ENCODE assay signal across 8 cellular contexts in the genomic region with DNA sequence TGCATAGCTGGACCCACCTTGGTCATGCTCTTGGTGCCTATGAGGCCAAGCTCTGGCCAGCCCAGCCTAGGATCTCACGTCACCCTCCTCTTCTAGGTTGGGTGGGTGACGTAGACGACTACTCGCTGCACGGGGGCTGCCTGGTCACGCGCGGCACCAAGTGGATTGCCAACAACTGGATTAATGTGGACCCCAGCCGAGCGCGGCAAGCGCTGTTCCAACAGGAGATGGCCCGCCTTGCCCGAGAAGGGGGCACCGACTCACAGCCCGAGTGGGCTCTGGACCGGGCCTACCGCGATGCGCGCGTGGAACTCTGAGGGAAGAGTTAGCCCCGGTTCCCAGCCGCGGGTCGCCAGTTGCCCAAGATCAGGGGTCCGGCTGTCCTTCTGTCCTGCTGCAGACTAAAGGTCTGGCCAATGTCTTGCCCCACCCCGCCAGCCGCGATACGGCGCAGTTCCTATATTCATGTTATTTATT. TPM values are rescaled to one million over a fixed set of nuclear protein-coding genes. Genes with fewer than 3 reads are reported as not detected.
DNase-seq lines count a peak whose midpoint lies in the region; ATAC-seq and TF ChIP-seq lines count a peak whose summit lies in the region.

No MANE protein-coding gene starts in this region.

- peaks cover 35% of the 10 kb centered on the region for H4K20me1 ChIP-seq in SK-N-SH (ENCODE audit: insufficient read depth)

- CTCF ChIA-PET in SK-N-SH (lab: Yijun Ruan, JAX): interaction anchor here (0.8 to 4.4 kb wide), 11 partner anchors 8 to 323 kb away, joined by 3 to 39 read pairs (median 9); a partner anchor contains a TSS

- H3K4me3 ChIP-seq in cardiac muscle cell (peak overlapping the region; percentile 84), SK-N-SH (ENCODE audit: low read depth in 2 of 2, low read length in 1 of 2) (peak overlapping the region; percentile 78 to 97), esophagus squamous epithelium (peak overlapping the region; percentile 46 to 90 (median 66))

- H3K36me3 Mint-ChIP-seq in natural killer cell: no peaks in the 10 kb centered on the region

- no peaks in the 10 kb centered on the region for H3K9me3 ChIP-seq in cardiac muscle cell (ENCODE audit: low read depth)
- H3K9me3 ChIP-seq in SK-N-SH: no peaks in the 10 kb centered on the region
- H3K9me3 ChIP-seq in esophagus squamous epithelium: no peaks in the 10 kb centered on the region

- peak overlapping the region; percentile 100 for H3K9ac ChIP-seq in SK-N-SH

- peak overlapping the region; percentile 77 for H3K27ac ChIP-seq in cardiac muscle cell
- peak overlapping the region; percentile 92 to 96 for H3K27ac ChIP-seq in SK-N-SH (ENCODE audit: low read depth in 2 of 2, low read length in 1 of 2)
- H3K27ac ChIP-seq in esophagus squamous epithelium: peak overlapping the region; percentile 84 to 98 (median 94)

- peaks cover 21 to 24% of the 10 kb centered on the region in 2 donors for H3K4me1 Mint-ChIP-seq in natural killer cell

- no peak for TF ChIP-seq EP300 in SK-N-SH (IDR thresholded peaks at IDR 0.05; ENCODE audit: borderline replicate concordance in 1 of 2, low read depth in 1 of 2, low read length in 1 of 2)

- H3K4me1 ChIP-seq in cardiac muscle cell (ENCODE audit: low read depth): no peaks in the 10 kb centered on the region
- H3K4me1 ChIP-seq in SK-N-SH (ENCODE audit: control insufficient read depth in 1 of 2, insufficient read depth in 2 of 2, low read depth in 1 of 2, low read length in 1 of 2): peaks cover 0 to 21% of the 10 kb centered on the region in 2 experiments; a peak in 2 of 4 replicates
- peaks cover 7 to 37% (median 13%) of the 10 kb centered on the region in 3 donors for H3K4me1 ChIP-seq in esophagus squamous epithelium

- no peaks in the 10 kb centered on the region for H3K9me2 ChIP-seq in SK-N-SH

- DNase-seq in cardiac muscle cell (ENCODE audit: low read depth in 1 of 2, low spot score in 1 of 2) (peak; percentile 27 to 72), Right ventricle myocardium inferior (ENCODE audit: missing footprints) (no peak), SK-N-SH (peak; percentile 49), esophagus squamous epithelium (lab: John Stamatoyannopoulos, UW) (no peak), natural killer cell (peak; percentile 39), NCI-H2171 (lab: John Stamatoyannopoulos, UW) (no peak)

- H3K27me3 ChIP-seq in cardiac muscle cell (no peaks in the 10 kb centered on the region), SK-N-SH (ENCODE audit: insufficient read depth) (no peaks in the 10 kb centered on the region), esophagus squamous epithelium (no peaks in the 10 kb centered on the region)

- TF ChIP-seq RAD21 in SK-N-SH (IDR thresholded peaks at IDR 0.05; ENCODE audit: low read length): no peak

- POLR2A ChIA-PET in SK-N-SH (lab: Yijun Ruan, JAX): interaction anchor here (0.5 to 4.4 kb wide), 14 partner anchors 10 to 343 kb away, joined by 3 to 80 read pairs (median 7); a partner anchor contains a TSS

- H3K36me3 ChIP-seq in cardiac muscle cell (no peaks in the 10 kb centered on the region), SK-N-SH (replicated peaks in 1 of 2; ENCODE audit: control insufficient read depth in 1 of 2, insufficient read depth in 2 of 2, low read length in 1 of 2) (peaks cover 4% of the 10 kb centered on the region in 2 experiments), esophagus squamous epithelium (peaks cover 0 to 17% (median 0%) of the 10 kb centered on the region in 3 donors)

- intact Hi-C loops in Right ventricle myocardium inferior (cut with DNase I) (no loop called here), esophagus squamous epithelium (cut with DNase I) (no loop called here), natural killer cell (cut with micrococcal nuclease) (loop anchor here (1.0 to 5.0 kb wide), 4 partner anchors 15 to 89 kb away; a partner anchor contains a TSS)

- no peaks in the 10 kb centered on the region for H3K9me3 Mint-ChIP-seq in natural killer cell

- H3F3A ChIP-seq in SK-N-SH (replicated peaks; ENCODE audit: insufficient read depth): peaks cover 3% of the 10 kb centered on the region

- peak overlapping the region; percentile 98 to 99 for H3K27ac Mint-ChIP-seq in natural killer cell

- peak overlapping the region; percentile 77 for H2AFZ ChIP-seq in SK-N-SH (ENCODE audit: low read depth)

- peak overlapping the region; percentile 100 for H3K4me2 ChIP-seq in SK-N-SH

- TF ChIP-seq POLR2A in esophagus squamous epithelium (IDR thresholded peaks at IDR 0.05): no peak

- peaks cover 52% of the 10 kb centered on the region for H3K79me2 ChIP-seq in SK-N-SH (ENCODE audit: insufficient read depth)

- ATAC-seq in Right ventricle myocardium inferior: no peak
- ATAC-seq in natural killer cell: no peak
- no peak for ATAC-seq in GM18867 (IDR thresholded peaks at IDR 0.05; ENCODE audit: unreplicated experiment)
- no peak for ATAC-seq in GM18520 (IDR thresholded peaks at IDR 0.05; ENCODE audit: unreplicated experiment)

- H3K27me3 Mint-ChIP-seq in natural killer cell (ENCODE audit: low read depth in 2 of 2): no peaks in the 10 kb centered on the region

- TF ChIP-seq CTCF in cardiac muscle cell (IDR thresholded peaks at IDR 0.05; ENCODE audit: low read depth, low read length) (no peak), SK-N-SH (IDR thresholded peaks at IDR 0.05) (no peak), esophagus squamous epithelium (IDR thresholded peaks at IDR 0.05) (no peak), natural killer cell (IDR thresholded peaks at IDR 0.05) (no peak)

- WGBS in SK-N-SH (ENCODE audit: low lambda C conversion rate): 7% methylated on average over 7 of the region's 32 CpGs
- 2 to 7% methylated on average over 4 to 11 of the region's 32 CpGs for WGBS in esophagus squamous epithelium, 2 donors

- H3K4me3 Mint-ChIP-seq in natural killer cell: peak overlapping the region; percentile 100

TF ChIP-seq in SK-N-SH, 30 proteins besides CTCF, POLR2A, EP300 and RAD21 (continues in another document):
- TF ChIP-seq, protein P1, sequence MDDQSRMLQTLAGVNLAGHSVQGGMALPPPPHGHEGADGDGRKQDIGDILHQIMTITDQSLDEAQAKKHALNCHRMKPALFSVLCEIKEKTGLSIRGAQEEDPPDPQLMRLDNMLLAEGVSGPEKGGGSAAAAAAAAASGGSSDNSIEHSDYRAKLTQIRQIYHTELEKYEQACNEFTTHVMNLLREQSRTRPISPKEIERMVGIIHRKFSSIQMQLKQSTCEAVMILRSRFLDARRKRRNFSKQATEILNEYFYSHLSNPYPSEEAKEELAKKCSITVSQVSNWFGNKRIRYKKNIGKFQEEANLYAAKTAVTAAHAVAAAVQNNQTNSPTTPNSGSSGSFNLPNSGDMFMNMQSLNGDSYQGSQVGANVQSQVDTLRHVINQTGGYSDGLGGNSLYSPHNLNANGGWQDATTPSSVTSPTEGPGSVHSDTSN (IDR thresholded peaks at IDR 0.05): no peak
- TF ChIP-seq POLR2AphosphoS5 (IDR thresholded peaks at IDR 0.05; ENCODE audit: low read depth, low read length) (no peak), EZH2phosphoT487 (IDR thresholded peaks at IDR 0.05; ENCODE audit: borderline replicate concordance, low read depth) (no peak), FOXM1 (IDR thresholded peaks at IDR 0.05; ENCODE audit: low read depth) (no peak), SIN3A (IDR thresholded peaks at IDR 0.05; ENCODE audit: borderline replicate concordance, low read depth, low read length) (no peak), GABPA (IDR thresholded peaks at IDR 0.05; ENCODE audit: low read depth) (no peak)
- TF ChIP-seq, protein P2, sequence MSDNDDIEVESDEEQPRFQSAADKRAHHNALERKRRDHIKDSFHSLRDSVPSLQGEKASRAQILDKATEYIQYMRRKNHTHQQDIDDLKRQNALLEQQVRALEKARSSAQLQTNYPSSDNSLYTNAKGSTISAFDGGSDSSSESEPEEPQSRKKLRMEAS (IDR thresholded peaks at IDR 0.05; ENCODE audit: low read depth): no peak

RNA-seq across cellular contexts. Expression of a gene that starts 0.6 kb away (rescaled TPM):
- total RNA-seq in cardiac muscle cell (176 and 223 TPM in 2 replicates), Right ventricle myocardium inferior (83.3 TPM), esophagus squamous epithelium (10 to 100 TPM; 27.4 to 78.0 (median 37.6) TPM), natural killer cell (100 to 1,000 TPM; 113 to 167 (median 129) TPM)
- polyA plus RNA-seq in cardiac muscle cell (276 and 277 TPM in 2 replicates), SK-N-SH (2012; rRNA removed) (230 and 277 TPM in 2 replicates)
- polyA plus RNA-seq in SK-N-SH (2012; cell fraction: cytosol; rRNA removed): 65.3 and 95.1 TPM in 2 replicates
- polyA plus RNA-seq in SK-N-SH (2012; cell fraction: nucleus; rRNA removed): 1,525 and 1,565 TPM in 2 replicates

RNA-seq across cellular contexts. Expression of a gene that starts 11.8 kb away (rescaled TPM):
- total RNA-seq in cardiac muscle cell (78.0 and 81.0 TPM in 2 replicates), Right ventricle myocardium inferior (9.0 TPM), esophagus squamous epithelium (10 to 100 TPM; 34.4 to 42.4 (median 37.1) TPM), natural killer cell (10 to 100 TPM; 16.8 to 20.1 (median 18.0) TPM)
- polyA plus RNA-seq in cardiac muscle cell (54.6 and 96.2 TPM in 2 replicates), SK-N-SH (2012; rRNA removed) (82.7 and 99.4 TPM in 2 replicates)
- polyA plus RNA-seq in SK-N-SH (2012; cell fraction: cytosol; rRNA removed): 42.3 and 58.1 TPM in 2 replicates
- 371 and 402 TPM in 2 replicates for polyA plus RNA-seq in SK-N-SH (2012; cell fraction: nucleus; rRNA removed)

RNA-seq across cellular contexts. Expression of a gene that starts 15.3 kb away (rescaled TPM):
- total RNA-seq in cardiac muscle cell: 217 and 361 TPM in 2 replicates
- 280 and 310 TPM in 2 replicates for polyA plus RNA-seq in cardiac muscle cell
- total RNA-seq in Right ventricle myocardium inferior: 157 TPM
- 85.3 and 104 TPM in 2 replicates for polyA plus RNA-seq in SK-N-SH (2012; rRNA removed)
- polyA plus RNA-seq in SK-N-SH (2012; cell fraction: cytosol; rRNA removed): 48.3 and 76.9 TPM in 2 replicates
- polyA plus RNA-seq in SK-N-SH (2012; cell fraction: nucleus; rRNA removed): 36.4 and 46.2 TPM in 2 replicates
- total RNA-seq in esophagus squamous epithelium: 10 to 100 TPM; 50.8 to 88.1 (median 54.1) TPM
- total RNA-seq in natural killer cell: 10 to 100 TPM; 51.0 to 72.9 (median 66.1) TPM

RNA-seq across cellular contexts. Expression of a gene that starts 16.6 kb away (rescaled TPM):
- total RNA-seq in cardiac muscle cell (63.3 and 76.5 TPM in 2 replicates), Right ventricle myocardium inferior (25.5 TPM), esophagus squamous epithelium (10 to 100 TPM in 3 of 4 donors, 1 to 10 TPM in 1; 5.7 to 28.1 (median 16.7) TPM), natural killer cell (10 to 100 TPM; 28.8 to 31.3 (median 30.6) TPM)
- polyA plus RNA-seq in cardiac muscle cell (60.4 and 84.7 TPM in 2 replicates), SK-N-SH (2012; rRNA removed) (21.0 and 21.4 TPM in 2 replicates)
- polyA plus RNA-seq in SK-N-SH (2012; cell fraction: cytosol; rRNA removed): 7.5 and 11.8 TPM in 2 replicates
- 83.7 and 101 TPM in 2 replicates for polyA plus RNA-seq in SK-N-SH (2012; cell fraction: nucleus; rRNA removed)

RNA-seq across cellular contexts. Expression of a gene that starts 22.6 kb away (rescaled TPM):
- total RNA-seq in cardiac muscle cell (155 and 186 TPM in 2 replicates), Right ventricle myocardium inferior (64.3 TPM), esophagus squamous epithelium (100 to 1,000 TPM; 123 to 278 (median 200) TPM), natural killer cell (10 to 100 TPM; 45.6 to 85.7 (median 50.0) TPM)
- polyA plus RNA-seq in cardiac muscle cell (118 and 179 TPM in 2 replicates), SK-N-SH (2012; rRNA removed) (305 and 346 TPM in 2 replicates)
- 247 and 282 TPM in 2 replicates for polyA plus RNA-seq in SK-N-SH (2012; cell fraction: cytosol; rRNA removed)
- polyA plus RNA-seq in SK-N-SH (2012; cell fraction: nucleus; rRNA removed): 502 and 507 TPM in 2 replicates

Comparison
In these comparisons a context has a peak if more than half of its experiments do, and no peak if none do; other contexts are left out.
1. DNase-seq: peak in cardiac muscle cell (2 of 2), SK-N-SH (single experiment) and natural killer cell (single experiment); none in Right ventricle myocardium inferior (single experiment), esophagus squamous epithelium (single experiment) and NCI-H2171 (single experiment).
2. Peak in every context shown above with its lines, with median percentiles within 50 percentile points of each other: H3K27ac ChIP-seq and H3K4me3 ChIP-seq.